In the genomic region with DNA sequence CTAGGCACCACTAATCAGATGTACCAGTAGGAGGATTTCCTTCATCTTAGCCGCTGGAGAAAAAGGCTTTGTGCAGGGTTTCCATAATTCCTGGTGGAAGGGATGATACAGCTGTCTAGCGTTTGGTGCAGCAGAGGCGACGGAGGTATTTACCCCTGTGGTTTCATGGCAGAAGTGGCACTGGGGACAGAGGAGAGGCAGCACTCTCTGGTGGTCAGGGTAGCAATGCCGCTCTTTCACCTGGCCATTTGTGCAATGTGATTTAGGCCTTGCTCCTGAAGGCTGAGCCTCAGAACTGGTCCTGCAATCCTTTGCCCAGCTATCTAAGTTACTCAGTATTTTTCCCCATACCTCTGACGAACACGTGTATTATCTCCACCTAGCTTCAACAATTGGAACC, we compare ENCODE assay signal across 1 cellular context.
TF ChIP-seq lines count a peak whose summit lies in the region.

No MANE protein-coding gene starts in this region.

TF ChIP-seq in K562, 482 proteins besides CTCF, POLR2A, EP300 and RAD21 (continued from another document):
- TF ChIP-seq, protein P1, sequence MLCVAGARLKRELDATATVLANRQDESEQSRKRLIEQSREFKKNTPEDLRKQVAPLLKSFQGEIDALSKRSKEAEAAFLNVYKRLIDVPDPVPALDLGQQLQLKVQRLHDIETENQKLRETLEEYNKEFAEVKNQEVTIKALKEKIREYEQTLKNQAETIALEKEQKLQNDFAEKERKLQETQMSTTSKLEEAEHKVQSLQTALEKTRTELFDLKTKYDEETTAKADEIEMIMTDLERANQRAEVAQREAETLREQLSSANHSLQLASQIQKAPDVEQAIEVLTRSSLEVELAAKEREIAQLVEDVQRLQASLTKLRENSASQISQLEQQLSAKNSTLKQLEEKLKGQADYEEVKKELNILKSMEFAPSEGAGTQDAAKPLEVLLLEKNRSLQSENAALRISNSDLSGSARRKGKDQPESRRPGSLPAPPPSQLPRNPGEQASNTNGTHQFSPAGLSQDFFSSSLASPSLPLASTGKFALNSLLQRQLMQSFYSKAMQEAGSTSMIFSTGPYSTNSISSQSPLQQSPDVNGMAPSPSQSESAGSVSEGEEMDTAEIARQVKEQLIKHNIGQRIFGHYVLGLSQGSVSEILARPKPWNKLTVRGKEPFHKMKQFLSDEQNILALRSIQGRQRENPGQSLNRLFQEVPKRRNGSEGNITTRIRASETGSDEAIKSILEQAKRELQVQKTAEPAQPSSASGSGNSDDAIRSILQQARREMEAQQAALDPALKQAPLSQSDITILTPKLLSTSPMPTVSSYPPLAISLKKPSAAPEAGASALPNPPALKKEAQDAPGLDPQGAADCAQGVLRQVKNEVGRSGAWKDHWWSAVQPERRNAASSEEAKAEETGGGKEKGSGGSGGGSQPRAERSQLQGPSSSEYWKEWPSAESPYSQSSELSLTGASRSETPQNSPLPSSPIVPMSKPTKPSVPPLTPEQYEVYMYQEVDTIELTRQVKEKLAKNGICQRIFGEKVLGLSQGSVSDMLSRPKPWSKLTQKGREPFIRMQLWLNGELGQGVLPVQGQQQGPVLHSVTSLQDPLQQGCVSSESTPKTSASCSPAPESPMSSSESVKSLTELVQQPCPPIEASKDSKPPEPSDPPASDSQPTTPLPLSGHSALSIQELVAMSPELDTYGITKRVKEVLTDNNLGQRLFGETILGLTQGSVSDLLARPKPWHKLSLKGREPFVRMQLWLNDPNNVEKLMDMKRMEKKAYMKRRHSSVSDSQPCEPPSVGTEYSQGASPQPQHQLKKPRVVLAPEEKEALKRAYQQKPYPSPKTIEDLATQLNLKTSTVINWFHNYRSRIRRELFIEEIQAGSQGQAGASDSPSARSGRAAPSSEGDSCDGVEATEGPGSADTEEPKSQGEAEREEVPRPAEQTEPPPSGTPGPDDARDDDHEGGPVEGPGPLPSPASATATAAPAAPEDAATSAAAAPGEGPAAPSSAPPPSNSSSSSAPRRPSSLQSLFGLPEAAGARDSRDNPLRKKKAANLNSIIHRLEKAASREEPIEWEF (CRISPR knock-in tag; IDR thresholded peaks at IDR 0.05), result no peak
- TF ChIP-seq TOE1 (IDR thresholded peaks at IDR 0.05; ENCODE audit: borderline replicate concordance) (no peak), TOE1 (CRISPR knock-in tag; IDR thresholded peaks at IDR 0.05; ENCODE audit: borderline replicate concordance, low read depth) (no peak), ZNF124 (CRISPR knock-in tag; IDR thresholded peaks at IDR 0.05) (no peak), NCOA1 (IDR thresholded peaks at IDR 0.05; ENCODE audit: low read depth) (no peak), SP1 (CRISPR knock-in tag; IDR thresholded peaks at IDR 0.05) (no peak)
